Comparison of ENCODE assay signal across 1 cellular context in the genomic region with DNA sequence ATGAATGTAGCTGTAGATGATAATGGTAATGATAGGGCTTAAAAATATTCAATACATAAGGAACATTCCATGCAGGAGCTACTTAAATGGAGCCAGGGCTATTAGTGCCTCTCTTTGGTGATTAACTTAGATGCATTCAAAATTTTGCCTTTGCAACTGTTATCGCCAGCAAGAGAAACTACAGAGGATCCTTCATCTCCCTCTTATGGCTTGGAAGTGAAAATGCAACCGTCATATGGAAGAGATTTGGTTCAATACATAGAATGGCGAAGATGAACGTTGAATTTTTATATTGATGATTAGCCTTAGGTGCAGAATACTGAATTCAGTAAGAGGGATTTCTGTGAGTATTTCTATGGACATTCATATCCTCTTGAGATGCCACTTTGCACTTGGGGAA.
TF ChIP-seq lines count a peak whose summit lies in the region.

No MANE protein-coding gene starts in this region.

TF ChIP-seq in HEK293T, 16 proteins besides CTCF, POLR2A, EP300 and RAD21:
- no peak for TF ChIP-seq CTBP1 (IDR thresholded peaks at IDR 0.05; ENCODE audit: borderline replicate concordance)
- no peak for TF ChIP-seq BHLHE40 (IDR thresholded peaks at IDR 0.05; ENCODE audit: borderline replicate concordance)
- TF ChIP-seq, protein P1, sequence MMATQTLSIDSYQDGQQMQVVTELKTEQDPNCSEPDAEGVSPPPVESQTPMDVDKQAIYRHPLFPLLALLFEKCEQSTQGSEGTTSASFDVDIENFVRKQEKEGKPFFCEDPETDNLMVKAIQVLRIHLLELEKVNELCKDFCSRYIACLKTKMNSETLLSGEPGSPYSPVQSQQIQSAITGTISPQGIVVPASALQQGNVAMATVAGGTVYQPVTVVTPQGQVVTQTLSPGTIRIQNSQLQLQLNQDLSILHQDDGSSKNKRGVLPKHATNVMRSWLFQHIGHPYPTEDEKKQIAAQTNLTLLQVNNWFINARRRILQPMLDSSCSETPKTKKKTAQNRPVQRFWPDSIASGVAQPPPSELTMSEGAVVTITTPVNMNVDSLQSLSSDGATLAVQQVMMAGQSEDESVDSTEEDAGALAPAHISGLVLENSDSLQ (IDR thresholded peaks at IDR 0.05) = no peak
- TF ChIP-seq NFRKB (IDR thresholded peaks at IDR 0.05) = no peak
- TF ChIP-seq TARDBP (IDR thresholded peaks at IDR 0.05) = no peak
- no peak for TF ChIP-seq FOXK2 (IDR thresholded peaks at IDR 0.05)
- TF ChIP-seq SUZ12 (IDR thresholded peaks at IDR 0.05) = no peak
- no peak for TF ChIP-seq ELF4 (IDR thresholded peaks at IDR 0.05)
- no peak for TF ChIP-seq SP1 (IDR thresholded peaks at IDR 0.05)
- no peak for TF ChIP-seq ZNF384 (IDR thresholded peaks at IDR 0.05)
- no peak for TF ChIP-seq HDGF (IDR thresholded peaks at IDR 0.05; ENCODE audit: borderline replicate concordance)
- no peak for TF ChIP-seq FOXM1 (IDR thresholded peaks at IDR 0.05; ENCODE audit: borderline replicate concordance)
- TF ChIP-seq ARNT (IDR thresholded peaks at IDR 0.05) = no peak
- no peak for TF ChIP-seq L3MBTL2 (conservative IDR thresholded peaks at IDR 0.05)
- no peak for TF ChIP-seq LEF1 (IDR thresholded peaks at IDR 0.05; ENCODE audit: borderline replicate concordance)
- no peak for TF ChIP-seq FOXA1 (IDR thresholded peaks at IDR 0.05)
TF ChIP-seq in HEK293T: peak in this region for 0.
